Comparison of ENCODE assay signal across 1 cellular context in the genomic region with DNA sequence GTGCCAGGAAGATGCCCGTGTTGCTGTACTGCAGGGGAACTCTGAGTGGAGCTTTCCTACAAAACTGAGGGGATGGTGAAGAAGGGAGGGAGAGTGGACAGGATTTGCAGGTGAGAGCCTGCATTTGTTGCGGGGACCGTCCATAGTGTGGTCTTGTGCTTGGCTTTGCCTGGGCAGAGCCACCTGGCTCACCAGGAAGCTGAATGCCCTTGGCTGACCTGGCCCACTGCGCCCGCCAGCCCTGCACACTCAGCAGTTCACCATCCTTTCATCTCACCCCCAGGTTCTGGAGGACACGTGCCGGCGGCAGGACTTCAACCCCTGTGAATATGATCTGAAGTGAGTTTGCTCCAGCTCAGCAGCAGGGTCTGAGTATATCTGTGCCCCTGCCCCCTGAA.
TF ChIP-seq lines count a peak whose summit lies in the region.

No MANE protein-coding gene starts in this region.

TF ChIP-seq in liver, 16 proteins besides CTCF, POLR2A, EP300 and RAD21:
- TF ChIP-seq RXRA (IDR thresholded peaks at IDR 0.05): peak; percentile 83 to 97
- no peak for TF ChIP-seq EGR1 (IDR thresholded peaks at IDR 0.05; ENCODE audit: low read depth in 2 of 2)
- TF ChIP-seq SP1 (IDR thresholded peaks at IDR 0.05): peak; percentile 83
- peak; percentile 78 for TF ChIP-seq HNF4G (IDR thresholded peaks at IDR 0.05)
- TF ChIP-seq FOXA1 (IDR thresholded peaks at IDR 0.05): no peak
- TF ChIP-seq YY1 (IDR thresholded peaks at IDR 0.05): peak; percentile 45
- TF ChIP-seq HNF4A (conservative IDR thresholded peaks at IDR 0.05): peak; percentile 84 to 88
TF ChIP-seq in liver: peak in this region for 5.
